Comparison of ENCODE assay signal across 9 cellular contexts in genomic region chr1:119631433-119632102, GRCh38. TPM values are rescaled to one million over a fixed set of nuclear protein-coding genes. Genes with fewer than 3 reads are reported as not detected.
A peak's percentile ranks its signal among the peaks of the same experiment; 100 is the strongest.
DNase-seq lines count a peak whose midpoint lies in the region; ATAC-seq and TF ChIP-seq lines count a peak whose summit lies in the region.
"Had no signal": no experiment of that assay in that cellular context is flagged by ENCODE, and none has a peak within 500 bp of the region (broad histone marks: within the 10 kb centered on the region; RNA-seq: fewer than 3 reads in every experiment).

No MANE protein-coding gene starts in this region.

- intact Hi-C loops in esophagus squamous epithelium (cut with DNase I): no loop called here
- intact Hi-C loops in PC-9 (cut with micrococcal nuclease; ENCODE audit: unreplicated experiment): no loop called here
- intact Hi-C loops in activated CD4-positive, alpha-beta memory T cell treated with anti-CD3 and anti-CD28 coated beads for 36 hours (cut with micrococcal nuclease): no loop called here

- H3K4me3 ChIP-seq in esophagus squamous epithelium: peak overlapping the region; percentile 15 to 56 (median 31)
- H3K4me3 ChIP-seq in muscle layer of colon (ENCODE audit: low read depth in 1 of 2, low read length in 2 of 2): peak overlapping the region; percentile 24 to 56
- no peak overlapping the region for H3K4me3 ChIP-seq in PC-9

- no peaks in the 10 kb centered on the region for H3K36me3 ChIP-seq in esophagus squamous epithelium
- H3K36me3 ChIP-seq in muscle layer of colon (ENCODE audit: insufficient read depth, low read length): no peaks in the 10 kb centered on the region
- no peaks in the 10 kb centered on the region for H3K36me3 ChIP-seq in PC-9 (ENCODE audit: low read depth)

- 31 to 39% methylated on average over 3 to 4 of the region's 37 CpGs for WGBS in esophagus squamous epithelium, 2 donors

- no peak overlapping the region for H2AFZ ChIP-seq in PC-9

- H3K27ac ChIP-seq in esophagus squamous epithelium: peak overlapping the region in 3 of 4 donors; percentile 59 to 69 (median 60)
- peak overlapping the region; percentile 56 for H3K27ac ChIP-seq in muscle layer of colon (ENCODE audit: low read depth, low read length)
- H3K27ac ChIP-seq in PC-9: no peak overlapping the region
- H3K27ac ChIP-seq: C4-2B had no signal

- H3K9ac ChIP-seq in muscle layer of colon (ENCODE audit: low read length): peak overlapping the region; percentile 23

- H3K4me1 ChIP-seq in esophagus squamous epithelium (peaks cover 8 to 52% (median 18%) of the 10 kb centered on the region in 3 donors), muscle layer of colon (ENCODE audit: insufficient read depth, low read length) (peaks cover 52% of the 10 kb centered on the region), PC-9 (replicated peaks; ENCODE audit: insufficient read depth) (no peaks in the 10 kb centered on the region)

- H3K9me2 ChIP-seq in PC-9 (ENCODE audit: insufficient read depth): no peaks in the 10 kb centered on the region

- no peaks in the 10 kb centered on the region for H4K20me1 ChIP-seq in PC-9 (ENCODE audit: insufficient read depth)

- TF ChIP-seq CTCF in esophagus squamous epithelium (IDR thresholded peaks at IDR 0.05) (no peak), PC-9 (conservative IDR thresholded peaks at IDR 0.05) (no peak)

- H3K27me3 ChIP-seq in esophagus squamous epithelium (peaks cover 0 to 10% (median 0%) of the 10 kb centered on the region in 4 donors), muscle layer of colon (ENCODE audit: control insufficient read depth in 1 of 2, insufficient read depth in 2 of 2, low read length in 2 of 2) (no peaks in the 10 kb centered on the region), PC-9 (ENCODE audit: insufficient read depth, low read depth) (no peaks in the 10 kb centered on the region)

- no peaks in the 10 kb centered on the region for H3K9me3 Mint-ChIP-seq in activated naive CD8-positive, alpha-beta T cell treated with anti-CD3 and anti-CD28 coated beads, Interleukin-2, amount 10 ng/mL, durations not matched to agents 7 days and 5 days
- H3K9me3 Mint-ChIP-seq in activated naive CD8-positive, alpha-beta T cell treated with anti-CD3 and anti-CD28 coated beads for 36 hours: no peaks in the 10 kb centered on the region
- no peaks in the 10 kb centered on the region for H3K9me3 Mint-ChIP-seq in activated CD4-positive, alpha-beta memory T cell treated with anti-CD3 and anti-CD28 coated beads for 36 hours

- H3K36me3 Mint-ChIP-seq in activated naive CD8-positive, alpha-beta T cell treated with anti-CD3 and anti-CD28 coated beads, Interleukin-2, amount 10 ng/mL, durations not matched to agents 7 days and 5 days: no peaks in the 10 kb centered on the region
- no peaks in the 10 kb centered on the region for H3K36me3 Mint-ChIP-seq in activated naive CD8-positive, alpha-beta T cell treated with anti-CD3 and anti-CD28 coated beads for 36 hours
- no peaks in the 10 kb centered on the region for H3K36me3 Mint-ChIP-seq in activated CD4-positive, alpha-beta memory T cell treated with anti-CD3 and anti-CD28 coated beads for 36 hours

- H3F3A ChIP-seq in PC-9 (ENCODE audit: insufficient read depth, low read depth): no peaks in the 10 kb centered on the region

- H3K4me2 ChIP-seq in PC-9: no peak overlapping the region

- BruUV-seq in PC-9 (replicated peaks; lab: Mats Ljungman, UMichigan): no TSS peak

- CTCF ChIA-PET in PC-9 (lab: Charles Lee): no interaction called here
- CTCF ChIA-PET in activated CD4-positive, alpha-beta memory T cell treated with anti-CD3 and anti-CD28 coated beads for 36 hours (lab: Charles Lee): no interaction called here

- POLR2A ChIA-PET in activated naive CD8-positive, alpha-beta T cell treated with anti-CD3 and anti-CD28 coated beads, Interleukin-2, amount 10 ng/mL, durations not matched to agents 7 days and 5 days (lab: Charles Lee): no interaction called here
- POLR2A ChIA-PET in PC-9 (lab: Charles Lee; ENCODE audit: unreplicated experiment): no interaction called here
- POLR2A ChIA-PET in activated CD4-positive, alpha-beta memory T cell treated with anti-CD3 and anti-CD28 coated beads for 36 hours (lab: Charles Lee): no interaction called here

- ATAC-seq in activated naive CD8-positive, alpha-beta T cell treated with anti-CD3 and anti-CD28 coated beads, Interleukin-2, amount 10 ng/mL, durations not matched to agents 7 days and 5 days (ENCODE audit: low read depth): peak; percentile 50
- ATAC-seq in GM19351 (IDR thresholded peaks at IDR 0.05; ENCODE audit: unreplicated experiment): no peak

- no peak overlapping the region for H3K27ac Mint-ChIP-seq in activated naive CD8-positive, alpha-beta T cell treated with anti-CD3 and anti-CD28 coated beads, Interleukin-2, amount 10 ng/mL, durations not matched to agents 7 days and 5 days
- H3K27ac Mint-ChIP-seq in activated naive CD8-positive, alpha-beta T cell treated with anti-CD3 and anti-CD28 coated beads for 36 hours: no peak overlapping the region
- H3K27ac Mint-ChIP-seq in activated CD4-positive, alpha-beta memory T cell treated with anti-CD3 and anti-CD28 coated beads for 36 hours: no peak overlapping the region

- no peak overlapping the region for H3K4me3 Mint-ChIP-seq in activated naive CD8-positive, alpha-beta T cell treated with anti-CD3 and anti-CD28 coated beads, Interleukin-2, amount 10 ng/mL, durations not matched to agents 7 days and 5 days
- no peak overlapping the region for H3K4me3 Mint-ChIP-seq in activated naive CD8-positive, alpha-beta T cell treated with anti-CD3 and anti-CD28 coated beads for 36 hours
- H3K4me3 Mint-ChIP-seq in activated CD4-positive, alpha-beta memory T cell treated with anti-CD3 and anti-CD28 coated beads for 36 hours: no peak overlapping the region

- peaks cover 71% of the 10 kb centered on the region for H3K27me3 Mint-ChIP-seq in activated naive CD8-positive, alpha-beta T cell treated with anti-CD3 and anti-CD28 coated beads, Interleukin-2, amount 10 ng/mL, durations not matched to agents 7 days and 5 days
- H3K27me3 Mint-ChIP-seq in activated naive CD8-positive, alpha-beta T cell treated with anti-CD3 and anti-CD28 coated beads for 36 hours: peaks cover 66% of the 10 kb centered on the region
- H3K27me3 Mint-ChIP-seq in activated CD4-positive, alpha-beta memory T cell treated with anti-CD3 and anti-CD28 coated beads for 36 hours: peaks cover 49% of the 10 kb centered on the region

- H3K9me3 ChIP-seq in esophagus squamous epithelium (no peaks in the 10 kb centered on the region), muscle layer of colon (ENCODE audit: low read length) (no peaks in the 10 kb centered on the region), PC-9 (ENCODE audit: insufficient read depth, low read depth) (no peaks in the 10 kb centered on the region)

- TF ChIP-seq POLR2A in esophagus squamous epithelium (IDR thresholded peaks at IDR 0.05): no peak

- DNase-seq in activated naive CD8-positive, alpha-beta T cell treated with anti-CD3 and anti-CD28 coated beads, Interleukin-2, amount 10 ng/mL, durations not matched to agents 7 days and 5 days: no peak
- no peak for DNase-seq in activated naive CD8-positive, alpha-beta T cell treated with anti-CD3 and anti-CD28 coated beads for 36 hours
- DNase-seq in OCI-M1 (lab: John Stamatoyannopoulos, UW): peak; percentile 43
- no peak for DNase-seq in esophagus squamous epithelium (lab: John Stamatoyannopoulos, UW)
- no peak for DNase-seq in PC-9
- no peak for DNase-seq in activated CD4-positive, alpha-beta memory T cell treated with anti-CD3 and anti-CD28 coated beads for 36 hours

- H3K79me2 ChIP-seq in PC-9 (ENCODE audit: low read depth): no peaks in the 10 kb centered on the region

- no peaks in the 10 kb centered on the region for H3K4me1 Mint-ChIP-seq in activated naive CD8-positive, alpha-beta T cell treated with anti-CD3 and anti-CD28 coated beads, Interleukin-2, amount 10 ng/mL, durations not matched to agents 7 days and 5 days
- no peaks in the 10 kb centered on the region for H3K4me1 Mint-ChIP-seq in activated naive CD8-positive, alpha-beta T cell treated with anti-CD3 and anti-CD28 coated beads for 36 hours
- H3K4me1 Mint-ChIP-seq in activated CD4-positive, alpha-beta memory T cell treated with anti-CD3 and anti-CD28 coated beads for 36 hours (ENCODE audit: low read depth): peaks cover 1% of the 10 kb centered on the region

RNA-seq across cellular contexts. Expression of gene ZNF697, which starts 16.5 kb away (rescaled TPM):
- under 1 TPM; 0.22 to 0.31 TPM for total RNA-seq in activated naive CD8-positive, alpha-beta T cell treated with anti-CD3 and anti-CD28 coated beads, Interleukin-2, amount 10 ng/mL, durations not matched to agents 7 days and 5 days
- 1 to 10 TPM in 1 of 2 experiments, under 1 TPM in 1; 0.91 to 1.1 TPM for total RNA-seq in activated naive CD8-positive, alpha-beta T cell treated with anti-CD3 and anti-CD28 coated beads for 36 hours
- total RNA-seq in esophagus squamous epithelium (1 to 10 TPM in 2 of 4 donors, under 1 TPM in 2; 0.34 to 3.3 (median 1.4) TPM), PC-9 (2021) (3.6 and 4.1 TPM in 2 replicates)
- total RNA-seq in activated CD4-positive, alpha-beta memory T cell treated with anti-CD3 and anti-CD28 coated beads for 36 hours: under 1 TPM; 0.62 to 0.68 TPM
